ENCODE assay signal across 21 cellular contexts in the genomic region with DNA sequence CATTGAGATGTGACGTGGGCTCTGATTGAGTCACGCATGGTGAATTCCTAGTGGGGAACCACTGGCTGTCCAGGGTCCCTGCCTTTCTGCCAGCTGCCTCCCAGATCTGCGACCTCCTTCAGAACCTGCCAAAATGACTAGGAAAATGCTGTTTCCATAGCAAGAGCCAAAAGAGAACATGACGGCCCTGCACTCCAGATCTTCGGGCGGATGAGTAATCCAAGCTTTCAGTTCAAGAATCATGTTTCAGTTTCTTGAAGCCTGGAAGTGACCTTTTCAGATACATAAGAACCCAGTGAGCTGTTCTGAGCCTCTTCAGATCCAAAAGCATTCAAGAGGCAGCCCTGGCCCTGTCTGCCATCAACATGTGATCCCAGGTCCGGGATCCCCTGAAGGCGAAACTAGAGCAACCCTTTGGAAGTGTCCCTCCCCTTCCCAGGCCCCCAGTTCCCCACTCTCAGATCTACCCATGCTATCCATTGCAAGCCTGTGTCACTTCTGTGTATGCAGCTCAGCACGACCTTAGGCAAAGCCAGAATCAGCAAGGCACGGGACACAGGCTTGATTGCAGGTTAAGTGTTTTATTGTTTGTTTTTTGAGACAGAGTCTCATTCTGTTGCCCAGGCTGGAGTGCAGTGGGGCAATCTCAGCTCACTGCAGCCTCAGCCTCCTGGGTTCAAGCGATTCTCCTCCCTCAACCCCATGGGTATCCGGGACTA. TPM values are rescaled to one million over a fixed set of nuclear protein-coding genes. Genes with fewer than 3 reads are reported as not detected.
DNase-seq lines count a peak whose midpoint lies in the region; ATAC-seq and TF ChIP-seq lines count a peak whose summit lies in the region.
"Had no signal": no experiment of that assay in that cellular context is flagged by ENCODE, and none has a peak within 500 bp of the region (broad histone marks: within the 10 kb centered on the region; RNA-seq: fewer than 3 reads in every experiment).

No MANE protein-coding gene starts in this region.

- H3K4me1 ChIP-seq in GM23248 (ENCODE audit: insufficient read depth), result peaks cover 7% of the 10 kb centered on the region
- H3K4me1 ChIP-seq: parathyroid adenoma had no signal

- TF ChIP-seq CTCF in foreskin fibroblast (IDR thresholded peaks at IDR 0.05; ENCODE audit: low read depth, low read length), result no peak

- H3K4me3 Mint-ChIP-seq in activated naive CD8-positive, alpha-beta T cell treated with anti-CD3 and anti-CD28 coated beads for 36 hours, result no peak overlapping the region
- H3K4me3 Mint-ChIP-seq: activated CD4-positive, alpha-beta T cell treated with anti-CD3 and anti-CD28 coated beads, Interleukin-2, amount 10 ng/mL, durations not matched to agents 24 days and 14 days; activated T-cell treated with anti-CD3 and anti-CD28 coated beads, Interleukin-2, amount 50 U/mL, for 4 hours; immature natural killer cell had no signal

- DNase-seq in GM23248 (peak; percentile 82), amniotic epithelial cell (ENCODE audit: low read depth) (peak; percentile 54), foreskin fibroblast (peak; percentile 63 to 84), stromal cell of bone marrow (ENCODE audit: low read depth) (peak; percentile 89), NCI-H2196 (lab: John Stamatoyannopoulos, UW; ENCODE audit: unreplicated experiment) (no peak), NCI-H1048 (lab: John Stamatoyannopoulos, UW) (no peak)
- DNase-seq in activated naive CD8-positive, alpha-beta T cell treated with anti-CD3 and anti-CD28 coated beads for 36 hours, result no peak
- DNase-seq: activated CD4-positive, alpha-beta T cell treated with anti-CD3 and anti-CD28 coated beads, Interleukin-2, amount 10 ng/mL, durations not matched to agents 24 days and 14 days; activated T-cell treated with anti-CD3 and anti-CD28 coated beads, Interleukin-2, amount 50 U/mL, for 4 hours; cortex of kidney; foreskin melanocyte; immature natural killer cell; NCI-H2107; SHP77 treated with DMSO at 0.1 percent for 48 hours; substantia nigra; T-helper 9 cell had no signal

- no peaks in the 10 kb centered on the region for H3K9me3 Mint-ChIP-seq in activated naive CD8-positive, alpha-beta T cell treated with anti-CD3 and anti-CD28 coated beads for 36 hours
- H3K9me3 Mint-ChIP-seq: activated CD4-positive, alpha-beta T cell treated with anti-CD3 and anti-CD28 coated beads, Interleukin-2, amount 10 ng/mL, durations not matched to agents 24 days and 14 days; activated T-cell treated with anti-CD3 and anti-CD28 coated beads, Interleukin-2, amount 50 U/mL, for 4 hours; immature natural killer cell had no signal

- H3K4me1 Mint-ChIP-seq in activated naive CD8-positive, alpha-beta T cell treated with anti-CD3 and anti-CD28 coated beads for 36 hours, result no peaks in the 10 kb centered on the region
- H3K4me1 Mint-ChIP-seq: activated CD4-positive, alpha-beta T cell treated with anti-CD3 and anti-CD28 coated beads, Interleukin-2, amount 10 ng/mL, durations not matched to agents 24 days and 14 days; immature natural killer cell had no signal

- peak overlapping the region; percentile 32 for H3K4me2 ChIP-seq in GM23248 (ENCODE audit: unreplicated experiment)
- H3K4me2 ChIP-seq: BLaER1 treated with 17β-estradiol and CSF1 and Interleukin-3, amounts not matched to agents 10 nM and 100 nM had no signal

- H3K9ac ChIP-seq in GM23248, result no peak overlapping the region
- H3K9ac ChIP-seq: BLaER1 treated with 17β-estradiol and CSF1 and Interleukin-3, amounts not matched to agents 10 nM and 100 nM; parathyroid adenoma had no signal

- no peaks in the 10 kb centered on the region for H4K20me1 ChIP-seq in GM23248 (ENCODE audit: insufficient read depth)
- H4K20me1 ChIP-seq: BLaER1 treated with 17β-estradiol and CSF1 and Interleukin-3, amounts not matched to agents 10 nM and 100 nM had no signal

- no peaks in the 10 kb centered on the region for H3K27me3 Mint-ChIP-seq in activated naive CD8-positive, alpha-beta T cell treated with anti-CD3 and anti-CD28 coated beads for 36 hours

- WGBS in GM23248 (ENCODE audit: low coverage in 1 of 2, low lambda C conversion rate in 2 of 2, missing lambda C conversion rate in 2 of 2), 2 experiments, result 53 to 54% methylated on average over 12 of the region's 12 CpGs

- ATAC-seq in HG03432 (IDR thresholded peaks at IDR 0.05; ENCODE audit: unreplicated experiment), result no peak
- ATAC-seq: activated T-cell treated with anti-CD3 and anti-CD28 coated beads, Interleukin-2, amount 50 U/mL, for 4 hours had no signal

- H3K4me3 ChIP-seq in GM23248 (no peak overlapping the region), foreskin fibroblast (ENCODE audit: low read depth in 1 of 2, low read length in 2 of 2) (no peak overlapping the region)
- H3K4me3 ChIP-seq: BLaER1 treated with 17β-estradiol and CSF1 and Interleukin-3, amounts not matched to agents 10 nM and 100 nM had no signal

- no peaks in the 10 kb centered on the region for H3K79me2 ChIP-seq in GM23248 (ENCODE audit: insufficient read depth)
- H3K79me2 ChIP-seq: parathyroid adenoma had no signal

- H2AFZ ChIP-seq in GM23248, result no peak overlapping the region
- H2AFZ ChIP-seq: parathyroid adenoma had no signal

- H3K9me3 ChIP-seq in GM23248 (ENCODE audit: low read depth), result no peaks in the 10 kb centered on the region
- H3K9me3 ChIP-seq: BLaER1 treated with 17β-estradiol and CSF1 and Interleukin-3, amounts not matched to agents 10 nM and 100 nM had no signal

- no peaks in the 10 kb centered on the region for H3K36me3 ChIP-seq in GM23248 (ENCODE audit: low read depth)
- H3K36me3 ChIP-seq: BLaER1 treated with 17β-estradiol and CSF1 and Interleukin-3, amounts not matched to agents 10 nM and 100 nM had no signal

- no peak overlapping the region for H3K27ac ChIP-seq in GM23248
- H3K27ac ChIP-seq: BLaER1 treated with 17β-estradiol and CSF1 and Interleukin-3, amounts not matched to agents 10 nM and 100 nM; parathyroid adenoma had no signal

- 0 out of 2 replicates have a peak, but pooled peaks cover 7% of the 10 kb centered on the region for H3F3A ChIP-seq in GM23248 (ENCODE audit: insufficient read depth)

- H3K27ac Mint-ChIP-seq in activated naive CD8-positive, alpha-beta T cell treated with anti-CD3 and anti-CD28 coated beads for 36 hours, result no peak overlapping the region
- H3K27ac Mint-ChIP-seq: activated CD4-positive, alpha-beta T cell treated with anti-CD3 and anti-CD28 coated beads, Interleukin-2, amount 10 ng/mL, durations not matched to agents 24 days and 14 days had no signal

- in situ Hi-C loops in GM23248 (cut with MboI), result no loop called here

- H3K9me2 ChIP-seq in GM23248 (ENCODE audit: insufficient read depth), result no peaks in the 10 kb centered on the region

- no peaks in the 10 kb centered on the region for H3K27me3 ChIP-seq in GM23248 (replicated peaks; ENCODE audit: insufficient read depth)
- H3K27me3 ChIP-seq: BLaER1 treated with 17β-estradiol and CSF1 and Interleukin-3, amounts not matched to agents 10 nM and 100 nM had no signal

- no peaks in the 10 kb centered on the region for H3K36me3 Mint-ChIP-seq in activated naive CD8-positive, alpha-beta T cell treated with anti-CD3 and anti-CD28 coated beads for 36 hours
- H3K36me3 Mint-ChIP-seq: immature natural killer cell had no signal

RNA-seq across cellular contexts. Expression of gene ANKRD63, which starts 19.7 kb away (rescaled TPM):
- not detected in 2 replicates for total RNA-seq in GM23248 (2014; rRNA removed; shearing (Covaris generic))
- not detected in 2 replicates for polyA plus RNA-seq in GM23248 (2016; fragmentation: Nextera tagmentation; extraction: Ambion mirVana)
- not detected for total RNA-seq in activated naive CD8-positive, alpha-beta T cell treated with anti-CD3 and anti-CD28 coated beads for 36 hours
- total RNA-seq: activated CD4-positive, alpha-beta T cell treated with anti-CD3 and anti-CD28 coated beads, Interleukin-2, amount 10 ng/mL, durations not matched to agents 24 days and 14 days; activated T-cell treated with anti-CD3 and anti-CD28 coated beads, Interleukin-2, amount 50 U/mL, for 4 hours; HT-29 had no signal
- polyA plus RNA-seq: adipose tissue, immature natural killer cell had no signal

RNA-seq across cellular contexts. Expression of gene PAK6, which starts 24.3 kb away (rescaled TPM):
- not detected in 2 replicates for total RNA-seq in GM23248 (2014; rRNA removed; shearing (Covaris generic))
- polyA plus RNA-seq in GM23248 (2016; fragmentation: Nextera tagmentation; extraction: Ambion mirVana), result not detected in 2 replicates
- under 1 TPM; 0.18 to 0.35 TPM for total RNA-seq in activated naive CD8-positive, alpha-beta T cell treated with anti-CD3 and anti-CD28 coated beads for 36 hours

RNA-seq across cellular contexts. Expression of gene PLCB2, which starts 44.5 kb away (rescaled TPM):
- total RNA-seq in GM23248 (2014; rRNA removed; shearing (Covaris generic)), result 0.54 and 0.76 TPM in 2 replicates
- 1.1 TPM in 2 replicates for polyA plus RNA-seq in GM23248 (2016; fragmentation: Nextera tagmentation; extraction: Ambion mirVana)
- 10 to 100 TPM; 40.8 to 43.6 TPM for total RNA-seq in activated naive CD8-positive, alpha-beta T cell treated with anti-CD3 and anti-CD28 coated beads for 36 hours

Comparison
In these comparisons a context has a peak if more than half of its experiments do, and no peak if none do; other contexts are left out.
1. DNase-seq: peak in GM23248 (single experiment), amniotic epithelial cell (single experiment), foreskin fibroblast (2 of 2) and stromal cell of bone marrow (single experiment); none in NCI-H2196 (single experiment), activated naive CD8-positive, alpha-beta T cell treated with anti-CD3 and anti-CD28 coated beads for 36 hours (single experiment) and NCI-H1048 (single experiment).
2. RNA of gene PLCB2, which starts 44.5 kb away (total RNA-seq): 40.8 to 43.6 TPM in activated naive CD8-positive, alpha-beta T cell treated with anti-CD3 and anti-CD28 coated beads for 36 hours; 0.54 to 0.76 TPM in GM23248; every median in the first group is over 10 times any median in the second.